8 cellular contexts compared by ENCODE assay signal in the genomic region with DNA sequence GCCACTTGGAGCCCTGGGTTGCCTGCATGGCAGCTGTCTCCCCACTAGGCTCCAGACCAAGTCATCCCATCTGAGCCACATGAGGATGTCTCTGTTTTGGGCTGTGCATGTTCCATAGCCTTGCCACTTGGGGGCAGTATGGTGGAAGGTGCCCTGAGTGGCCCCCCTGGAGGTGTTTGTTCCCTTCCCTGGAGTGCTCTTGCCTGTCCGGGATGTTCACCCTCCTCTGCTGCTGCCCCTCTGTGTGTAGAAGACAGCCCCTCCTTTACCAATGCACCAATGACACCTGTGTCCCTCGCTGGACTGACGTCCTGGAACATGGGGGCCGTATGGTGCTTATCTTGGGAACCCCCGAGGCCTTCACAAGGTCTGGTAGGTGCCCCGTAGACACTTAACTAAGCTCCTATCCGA.
DNase-seq lines count a peak whose midpoint lies in the region; FAIRE-seq and TF ChIP-seq lines count a peak whose summit lies in the region.

No MANE protein-coding gene starts in this region.

- H3K27ac ChIP-seq in KMS-11 (no peak overlapping the region), endothelial cell of umbilical vein (ENCODE audit: insufficient read depth, low read depth, low read length) (no peak overlapping the region)

- intact Hi-C loops in endothelial cell of umbilical vein (cut with micrococcal nuclease), result no loop called here

- no peaks in the 10 kb centered on the region for H3K9me1 ChIP-seq in endothelial cell of umbilical vein (replicated peaks; ENCODE audit: control insufficient read depth, extremely low read depth, insufficient read depth, low read length)

- H2AFZ ChIP-seq in KMS-11 (ENCODE audit: low read depth), result no peak overlapping the region
- H2AFZ ChIP-seq in endothelial cell of umbilical vein (ENCODE audit: low read depth, low read length), result no peak overlapping the region

- no peak for FAIRE-seq in endothelial cell of umbilical vein (lab: Jason Lieb, UNC)

- H4K20me1 ChIP-seq in KMS-11 (ENCODE audit: insufficient read depth) (no peaks in the 10 kb centered on the region), endothelial cell of umbilical vein (replicated peaks; ENCODE audit: control insufficient read depth, extremely low read depth, insufficient read depth, low read length) (no peaks in the 10 kb centered on the region)

- no peak overlapping the region for H3K9ac ChIP-seq in KMS-11
- no peak overlapping the region for H3K9ac ChIP-seq in endothelial cell of umbilical vein (replicated peaks; ENCODE audit: extremely low read depth, insufficient read depth, low read length)

- no peak overlapping the region for H3K4me2 ChIP-seq in KMS-11
- no peak overlapping the region for H3K4me2 ChIP-seq in endothelial cell of umbilical vein (ENCODE audit: insufficient read depth, low read length)

- POLR2A ChIA-PET in endothelial cell of umbilical vein (lab: Charles Lee), result no interaction called here

- BruUV-seq in endothelial cell of umbilical vein (replicated peaks; lab: Mats Ljungman, UMichigan), result no TSS peak

- TF ChIP-seq CTCF in GM06990 (IDR thresholded peaks at IDR 0.05; ENCODE audit: insufficient read depth, low read length, poor library complexity, severe bottlenecking) (peak; percentile 54), KMS-11 (conservative IDR thresholded peaks at IDR 0.05; ENCODE audit: low read depth, low read length) (peak; percentile 69), endothelial cell of umbilical vein (IDR thresholded peaks at IDR 0.05; ENCODE audit: extremely low read depth in 1 of 2, insufficient read depth in 1 of 2, low read depth in 1 of 2, low read length in 2 of 2) (peak; percentile 13 to 28)

- H3K9me3 ChIP-seq in endothelial cell of umbilical vein (replicated peaks; ENCODE audit: control insufficient read depth, insufficient read depth, low read length), result no peaks in the 10 kb centered on the region

- H3K36me3 ChIP-seq in GM06990 (ENCODE audit: control insufficient read depth, insufficient read depth, low read length) (no peaks in the 10 kb centered on the region; the same call in none of the 2 replicates), KMS-11 (ENCODE audit: insufficient read depth) (no peaks in the 10 kb centered on the region), endothelial cell of umbilical vein (ENCODE audit: control insufficient read depth in 2 of 2, extremely low read depth in 1 of 2, insufficient read depth in 2 of 2, low read length in 2 of 2) (no peaks in the 10 kb centered on the region)

- H3K4me1 ChIP-seq in KMS-11 (ENCODE audit: low read depth, poor library complexity, severe bottlenecking) (no peaks in the 10 kb centered on the region), endothelial cell of umbilical vein (ENCODE audit: control insufficient read depth, extremely low read depth, insufficient read depth, low read length) (no peaks in the 10 kb centered on the region)

- H3K79me2 ChIP-seq in KMS-11 (ENCODE audit: insufficient read depth, low read depth) (no peaks in the 10 kb centered on the region), endothelial cell of umbilical vein (ENCODE audit: control insufficient read depth, insufficient read depth, low read length) (no peaks in the 10 kb centered on the region)

- peak; percentile 46 for DNase-seq in 8988T
- no peak for DNase-seq in GM06990 (ENCODE audit: extremely low read depth, insufficient read length)
- DNase-seq in endothelial cell of umbilical vein (ENCODE audit: low read depth, low spot score), result no peak
- DNase-seq in NCI-H2081 (lab: John Stamatoyannopoulos, UW), result no peak
- DNase-seq in NCI-H446 treated with DMSO at 0.1 percent for 48 hours (lab: John Stamatoyannopoulos, UW), result no peak
- DNase-seq in NCI-H526 treated with DMSO at 0.1 percent for 48 hours (lab: John Stamatoyannopoulos, UW), result no peak
- DNase-seq in globus pallidus (ENCODE audit: low spot score), result no peak

- no peak for TF ChIP-seq POLR2A in endothelial cell of umbilical vein (IDR thresholded peaks at IDR 0.05; ENCODE audit: low read depth, low read length)

- H3K4me3 ChIP-seq in GM06990 (replicated peaks; ENCODE audit: low read depth, low read length), result no peak overlapping the region
- H3K4me3 ChIP-seq in KMS-11 (IDR thresholded peaks at IDR 0.05; ENCODE audit: insufficient read depth, low read depth, low read length), result no peak overlapping the region
- no peak overlapping the region for H3K4me3 ChIP-seq in endothelial cell of umbilical vein (replicated peaks in 1 of 3; ENCODE audit: insufficient read depth in 1 of 3, low read depth in 1 of 3, low read length in 3 of 3)

- H3K27me3 ChIP-seq in GM06990 (replicated peaks; ENCODE audit: control insufficient read depth, insufficient read depth, low read length) (no peaks in the 10 kb centered on the region), KMS-11 (ENCODE audit: insufficient read depth, low read depth) (no peaks in the 10 kb centered on the region), endothelial cell of umbilical vein (ENCODE audit: control insufficient read depth in 2 of 2, insufficient read depth in 2 of 2, low read length in 2 of 2) (no peaks in the 10 kb centered on the region)

- CTCF ChIA-PET in endothelial cell of umbilical vein (lab: Charles Lee), result interaction anchor here (0.9 kb wide), 1 partner anchor 13 kb away, joined by 3 read pairs; no protein-coding TSS in a partner anchor

- dilution Hi-C loops in endothelial cell of umbilical vein (cut with MboI; ENCODE audit: extremely low pct_ligation_motif_present, low sequenced_read_pairs), result no loop called here

TF ChIP-seq in endothelial cell of umbilical vein, 7 proteins besides CTCF, POLR2A, EP300 and RAD21:
- TF ChIP-seq, protein P1, sequence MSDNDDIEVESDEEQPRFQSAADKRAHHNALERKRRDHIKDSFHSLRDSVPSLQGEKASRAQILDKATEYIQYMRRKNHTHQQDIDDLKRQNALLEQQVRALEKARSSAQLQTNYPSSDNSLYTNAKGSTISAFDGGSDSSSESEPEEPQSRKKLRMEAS (IDR thresholded peaks at IDR 0.05; ENCODE audit: insufficient read depth, insufficient read length), result no peak
- TF ChIP-seq JUN (IDR thresholded peaks at IDR 0.05; ENCODE audit: borderline replicate concordance, insufficient read depth, insufficient read length, low read depth), result no peak
- no peak for TF ChIP-seq EZH2 (IDR thresholded peaks at IDR 0.05; ENCODE audit: borderline replicate concordance, low read depth, low read length, severe bottlenecking)
- TF ChIP-seq POLR2AphosphoS5 (IDR thresholded peaks at IDR 0.05; ENCODE audit: insufficient read depth, low read depth, low read length), result no peak
- no peak for TF ChIP-seq GATA2 (IDR thresholded peaks at IDR 0.05; ENCODE audit: insufficient read depth, insufficient read length, low read depth, low read length)
- no peak for TF ChIP-seq FOS (IDR thresholded peaks at IDR 0.05; ENCODE audit: borderline replicate concordance, insufficient read depth, low read length)
- TF ChIP-seq MYC (IDR thresholded peaks at IDR 0.05; ENCODE audit: low read depth, low read length), result no peak
